ENCODE assay signal across 8 cellular contexts in genomic region chr1:99737016-99737415, GRCh38. TPM values are rescaled to one million over a fixed set of nuclear protein-coding genes. Genes with fewer than 3 reads are reported as not detected.
DNase-seq lines count a peak whose midpoint lies in the region; ATAC-seq, FAIRE-seq and TF ChIP-seq lines count a peak whose summit lies in the region.

No MANE protein-coding gene starts in this region.

- peaks cover 27% of the 10 kb centered on the region for H3K36me3 Mint-ChIP-seq in mesothelial cell of epicardium

- FAIRE-seq in GM12892 (lab: Jason Lieb, UNC), result no peak

- TF ChIP-seq POLR2A in GM12892 (IDR thresholded peaks at IDR 0.05; ENCODE audit: low read depth, low read length), result no peak
- TF ChIP-seq POLR2A in vagina (IDR thresholded peaks at IDR 0.05), result no peak

- no peak for TF ChIP-seq CTCF in mesothelial cell of epicardium (IDR thresholded peaks at IDR 0.05; ENCODE audit: unreplicated experiment)
- TF ChIP-seq CTCF in vagina (IDR thresholded peaks at IDR 0.05), result no peak

- no peaks in the 10 kb centered on the region for H3K27me3 Mint-ChIP-seq in mesothelial cell of epicardium (ENCODE audit: low read depth)

- peak; percentile 68 for ATAC-seq in GM21786 (IDR thresholded peaks at IDR 0.05; ENCODE audit: unreplicated experiment)

- H3K9me3 Mint-ChIP-seq in mesothelial cell of epicardium, result no peaks in the 10 kb centered on the region

- H3K4me1 ChIP-seq in vagina, result no peaks in the 10 kb centered on the region

- no peak overlapping the region for H3K27ac ChIP-seq in vagina

- H3K27me3 ChIP-seq in vagina, result no peaks in the 10 kb centered on the region

- H3K27ac Mint-ChIP-seq in mesothelial cell of epicardium, result no peak overlapping the region

- peaks cover 19% of the 10 kb centered on the region for H3K4me1 Mint-ChIP-seq in mesothelial cell of epicardium

- intact Hi-C loops in vagina (cut with DNase I), result no loop called here

- H3K4me3 Mint-ChIP-seq in mesothelial cell of epicardium, result no peak overlapping the region

- peaks cover 0 to 7% of the 10 kb centered on the region in 2 donors for H3K36me3 ChIP-seq in vagina

- no peaks in the 10 kb centered on the region for H3K9me3 ChIP-seq in vagina

- no peak overlapping the region for H3K4me3 ChIP-seq in vagina

- DNase-seq in A172 (ENCODE audit: low spot score) (peak; percentile 71), NCI-H69 (lab: John Stamatoyannopoulos, UW) (peak; percentile 73), dermis microvascular lymphatic vessel endothelial cell (ENCODE audit: low read depth in 2 of 2) (peak; percentile 57 to 88), lung microvascular endothelial cell (ENCODE audit: low read depth in 2 of 2) (peak; percentile 82 to 88), GM12892 (ENCODE audit: insufficient read length) (no peak), mesothelial cell of epicardium (ENCODE audit: low spot score in 2 of 2, unreplicated experiment in 2 of 2) (no peak), vagina (ENCODE audit: extremely low spot score in 2 of 2) (no peak)

RNA-seq across cellular contexts. Expression of gene FRRS1, which starts 29.4 kb away (rescaled TPM):
- total RNA-seq in A172 (2014; rRNA removed; shearing (Covaris generic)), result 2.8 and 4.8 TPM in 2 replicates
- total RNA-seq in dermis microvascular lymphatic vessel endothelial cell (0.38 and 1.4 TPM in 2 replicates), lung microvascular endothelial cell (0.20 and 1.7 TPM in 2 replicates), mesothelial cell of epicardium (19.5 to 22.5 TPM (median 20.4 TPM) in 3 replicates), vagina (22.1 TPM)
- 4.9 TPM for polyA plus RNA-seq in GM12892 (2012; ENCODE audit: missing spikeins)

Comparison
In these comparisons a context has a peak if more than half of its experiments do, and no peak if none do; other contexts are left out.
1. DNase-seq: peak in A172 (single experiment), NCI-H69 (single experiment), dermis microvascular lymphatic vessel endothelial cell (2 of 2) and lung microvascular endothelial cell (2 of 2); none in GM12892 (single experiment), mesothelial cell of epicardium (0 of 2) and vagina (0 of 2).